1 cellular context compared by ENCODE assay signal in the genomic region with DNA sequence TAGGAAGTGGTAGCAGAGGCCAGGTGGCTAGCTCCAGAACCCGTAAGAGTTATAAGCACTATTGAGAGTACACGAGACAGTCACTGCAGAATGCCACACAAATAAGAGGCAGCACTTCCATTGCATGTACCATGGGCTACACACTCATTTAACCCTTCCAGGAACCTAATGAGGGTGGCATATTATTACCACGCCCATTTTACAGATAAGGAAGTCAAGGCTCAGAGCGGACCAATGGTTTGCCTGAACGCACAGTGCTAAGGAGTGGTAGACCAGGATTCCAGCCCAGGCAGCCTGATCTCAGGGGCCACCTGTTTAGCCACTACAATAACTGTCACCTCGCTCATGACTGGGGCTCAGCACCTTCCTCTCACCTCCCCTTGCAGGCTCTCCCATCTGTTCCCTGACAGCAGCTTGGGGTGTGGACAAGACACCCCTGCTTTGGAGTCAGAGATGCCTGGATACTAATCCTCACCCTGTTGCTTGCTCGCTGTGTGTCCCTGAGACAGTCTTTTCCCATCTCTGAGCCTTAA.
TF ChIP-seq lines count a peak whose summit lies in the region.

No MANE protein-coding gene starts in this region.

TF ChIP-seq in WTC11, 78 proteins besides CTCF, POLR2A, EP300 and RAD21:
- TF ChIP-seq, protein P1, sequence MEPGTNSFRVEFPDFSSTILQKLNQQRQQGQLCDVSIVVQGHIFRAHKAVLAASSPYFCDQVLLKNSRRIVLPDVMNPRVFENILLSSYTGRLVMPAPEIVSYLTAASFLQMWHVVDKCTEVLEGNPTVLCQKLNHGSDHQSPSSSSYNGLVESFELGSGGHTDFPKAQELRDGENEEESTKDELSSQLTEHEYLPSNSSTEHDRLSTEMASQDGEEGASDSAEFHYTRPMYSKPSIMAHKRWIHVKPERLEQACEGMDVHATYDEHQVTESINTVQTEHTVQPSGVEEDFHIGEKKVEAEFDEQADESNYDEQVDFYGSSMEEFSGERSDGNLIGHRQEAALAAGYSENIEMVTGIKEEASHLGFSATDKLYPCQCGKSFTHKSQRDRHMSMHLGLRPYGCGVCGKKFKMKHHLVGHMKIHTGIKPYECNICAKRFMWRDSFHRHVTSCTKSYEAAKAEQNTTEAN (CRISPR knock-in tag; IDR thresholded peaks at IDR 0.05), result no peak
- no peak for TF ChIP-seq ETV6 (CRISPR knock-in tag; IDR thresholded peaks at IDR 0.05)
- TF ChIP-seq, protein P2, sequence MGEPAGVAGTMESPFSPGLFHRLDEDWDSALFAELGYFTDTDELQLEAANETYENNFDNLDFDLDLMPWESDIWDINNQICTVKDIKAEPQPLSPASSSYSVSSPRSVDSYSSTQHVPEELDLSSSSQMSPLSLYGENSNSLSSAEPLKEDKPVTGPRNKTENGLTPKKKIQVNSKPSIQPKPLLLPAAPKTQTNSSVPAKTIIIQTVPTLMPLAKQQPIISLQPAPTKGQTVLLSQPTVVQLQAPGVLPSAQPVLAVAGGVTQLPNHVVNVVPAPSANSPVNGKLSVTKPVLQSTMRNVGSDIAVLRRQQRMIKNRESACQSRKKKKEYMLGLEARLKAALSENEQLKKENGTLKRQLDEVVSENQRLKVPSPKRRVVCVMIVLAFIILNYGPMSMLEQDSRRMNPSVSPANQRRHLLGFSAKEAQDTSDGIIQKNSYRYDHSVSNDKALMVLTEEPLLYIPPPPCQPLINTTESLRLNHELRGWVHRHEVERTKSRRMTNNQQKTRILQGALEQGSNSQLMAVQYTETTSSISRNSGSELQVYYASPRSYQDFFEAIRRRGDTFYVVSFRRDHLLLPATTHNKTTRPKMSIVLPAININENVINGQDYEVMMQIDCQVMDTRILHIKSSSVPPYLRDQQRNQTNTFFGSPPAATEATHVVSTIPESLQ (CRISPR knock-in tag; IDR thresholded peaks at IDR 0.05), result no peak
- TF ChIP-seq, protein P3, sequence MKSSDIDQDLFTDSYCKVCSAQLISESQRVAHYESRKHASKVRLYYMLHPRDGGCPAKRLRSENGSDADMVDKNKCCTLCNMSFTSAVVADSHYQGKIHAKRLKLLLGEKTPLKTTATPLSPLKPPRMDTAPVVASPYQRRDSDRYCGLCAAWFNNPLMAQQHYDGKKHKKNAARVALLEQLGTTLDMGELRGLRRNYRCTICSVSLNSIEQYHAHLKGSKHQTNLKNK (CRISPR knock-in tag; IDR thresholded peaks at IDR 0.05), result no peak
- TF ChIP-seq, protein P4, sequence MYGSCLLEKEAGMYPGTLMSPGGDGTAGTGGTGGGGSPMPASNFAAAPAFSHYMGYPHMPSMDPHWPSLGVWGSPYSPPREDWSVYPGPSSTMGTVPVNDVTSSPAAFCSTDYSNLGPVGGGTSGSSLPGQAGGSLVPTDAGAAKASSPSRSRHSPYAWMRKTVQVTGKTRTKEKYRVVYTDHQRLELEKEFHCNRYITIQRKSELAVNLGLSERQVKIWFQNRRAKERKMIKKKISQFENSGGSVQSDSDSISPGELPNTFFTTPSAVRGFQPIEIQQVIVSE (CRISPR knock-in tag; IDR thresholded peaks at IDR 0.05; ENCODE audit: borderline replicate concordance), result no peak
- TF ChIP-seq, protein P5, sequence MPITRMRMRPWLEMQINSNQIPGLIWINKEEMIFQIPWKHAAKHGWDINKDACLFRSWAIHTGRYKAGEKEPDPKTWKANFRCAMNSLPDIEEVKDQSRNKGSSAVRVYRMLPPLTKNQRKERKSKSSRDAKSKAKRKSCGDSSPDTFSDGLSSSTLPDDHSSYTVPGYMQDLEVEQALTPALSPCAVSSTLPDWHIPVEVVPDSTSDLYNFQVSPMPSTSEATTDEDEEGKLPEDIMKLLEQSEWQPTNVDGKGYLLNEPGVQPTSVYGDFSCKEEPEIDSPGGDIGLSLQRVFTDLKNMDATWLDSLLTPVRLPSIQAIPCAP (CRISPR knock-in tag; IDR thresholded peaks at IDR 0.05), result no peak
- TF ChIP-seq NFE2L1 (CRISPR knock-in tag; IDR thresholded peaks at IDR 0.05), result no peak
- TF ChIP-seq HMGA2 (CRISPR knock-in tag; IDR thresholded peaks at IDR 0.05), result no peak
- TF ChIP-seq TEAD1 (CRISPR knock-in tag; IDR thresholded peaks at IDR 0.05), result no peak
- TF ChIP-seq PRRX2 (CRISPR knock-in tag; IDR thresholded peaks at IDR 0.05), result no peak
- no peak for TF ChIP-seq ZNF232 (CRISPR knock-in tag; IDR thresholded peaks at IDR 0.05)
- TF ChIP-seq ZNF121 (CRISPR knock-in tag; IDR thresholded peaks at IDR 0.05), result no peak
- TF ChIP-seq ZNF317 (CRISPR knock-in tag; IDR thresholded peaks at IDR 0.05; ENCODE audit: borderline replicate concordance, low read depth), result no peak
- TF ChIP-seq, protein P6, sequence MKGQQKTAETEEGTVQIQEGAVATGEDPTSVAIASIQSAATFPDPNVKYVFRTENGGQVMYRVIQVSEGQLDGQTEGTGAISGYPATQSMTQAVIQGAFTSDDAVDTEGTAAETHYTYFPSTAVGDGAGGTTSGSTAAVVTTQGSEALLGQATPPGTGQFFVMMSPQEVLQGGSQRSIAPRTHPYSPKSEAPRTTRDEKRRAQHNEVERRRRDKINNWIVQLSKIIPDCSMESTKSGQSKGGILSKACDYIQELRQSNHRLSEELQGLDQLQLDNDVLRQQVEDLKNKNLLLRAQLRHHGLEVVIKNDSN (CRISPR knock-in tag; IDR thresholded peaks at IDR 0.05), result no peak
- no peak for TF ChIP-seq OVOL2 (CRISPR knock-in tag; IDR thresholded peaks at IDR 0.05; ENCODE audit: borderline replicate concordance)
- TF ChIP-seq SMAD3 (CRISPR knock-in tag; IDR thresholded peaks at IDR 0.05; ENCODE audit: borderline replicate concordance), result no peak
- TF ChIP-seq ZNF219 (CRISPR knock-in tag; IDR thresholded peaks at IDR 0.05; ENCODE audit: borderline replicate concordance), result no peak
- TF ChIP-seq NFATC4 (CRISPR knock-in tag; IDR thresholded peaks at IDR 0.05), result no peak
